9 cellular contexts compared by ENCODE assay signal in the genomic region with DNA sequence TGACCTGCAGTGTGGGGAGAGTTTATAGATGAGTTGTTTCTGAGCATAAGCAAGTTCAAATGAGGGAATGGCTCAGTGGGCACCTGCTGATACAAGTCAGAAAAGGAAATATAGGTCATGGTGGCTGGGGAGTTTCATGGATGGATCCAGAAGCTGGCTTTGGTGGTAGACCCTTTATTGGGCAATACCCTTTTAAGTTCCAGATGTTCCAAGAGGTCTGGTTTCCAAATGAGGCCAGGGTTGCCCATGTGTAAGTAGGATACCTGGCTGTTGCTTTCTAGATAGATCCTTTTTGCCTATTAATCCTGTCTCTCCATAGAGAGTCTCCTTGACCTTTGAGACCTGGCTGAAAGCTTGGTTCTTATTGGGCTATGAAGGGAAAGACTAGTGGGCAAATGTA. TPM values are rescaled to one million over a fixed set of nuclear protein-coding genes. Genes with fewer than 3 reads are reported as not detected.
A peak's percentile ranks its signal among the peaks of the same experiment; 100 is the strongest.
DNase-seq lines count a peak whose midpoint lies in the region; ATAC-seq and TF ChIP-seq lines count a peak whose summit lies in the region.
"Had no signal": no experiment of that assay in that cellular context is flagged by ENCODE, and none has a peak within 500 bp of the region (broad histone marks: within the 10 kb centered on the region; RNA-seq: fewer than 3 reads in every experiment).

No MANE protein-coding gene starts in this region.

- H3K27ac ChIP-seq in right lobe of liver (peak overlapping the region in 1 of 3 donors; percentile 95), thoracic aorta (no peak overlapping the region)

- peak overlapping the region; percentile 98 for H3K4me3 Mint-ChIP-seq in activated T-cell treated with anti-CD3 and anti-CD28 coated beads, Interleukin-2, amount 50 U/mL, for 24 hours
- peak overlapping the region; percentile 98 for H3K4me3 Mint-ChIP-seq in activated T-helper 1 cell treated with anti-CD3 and anti-CD28 coated beads, Interleukin-12 subunit alpha, Interleukin-12 subunit beta, Interleukin-2, Interleukin-4 antibody, amounts not matched to agents 30 ng/mL and 10 ng/mL and 1 ng/mL, durations not matched to agents 14 hours and 24 hours and 36 hours

- DNase-seq in activated T-cell treated with anti-CD3 and anti-CD28 coated beads, Interleukin-2, amount 50 U/mL, for 24 hours: peak; percentile 16
- DNase-seq in activated T-cell treated with anti-CD3 and anti-CD28 coated beads, Interleukin-2, amount 50 U/mL, for 48 hours: no peak
- DNase-seq in activated T-helper 1 cell treated with anti-CD3 and anti-CD28 coated beads, Interleukin-12 subunit alpha, Interleukin-12 subunit beta, Interleukin-2, Interleukin-4 antibody, amounts not matched to agents 30 ng/mL and 10 ng/mL and 1 ng/mL, durations not matched to agents 14 hours and 24 hours and 36 hours (ENCODE audit: low spot score): no peak
- no peak for DNase-seq in right lobe of liver
- DNase-seq in thoracic aorta (ENCODE audit: low spot score): no peak
- no peak for DNase-seq in stimulated activated CD4-positive, alpha-beta T cell treated with anti-CD3 and anti-CD28 coated beads, Interleukin-4, amount 100 ng/mL, for 24 hours

- H3K36me3 ChIP-seq in right lobe of liver (no peaks in the 10 kb centered on the region), thoracic aorta (no peaks in the 10 kb centered on the region)

- peaks cover 75% of the 10 kb centered on the region for H3K4me1 Mint-ChIP-seq in activated T-cell treated with anti-CD3 and anti-CD28 coated beads, Interleukin-2, amount 50 U/mL, for 24 hours (ENCODE audit: low read depth)
- H3K4me1 Mint-ChIP-seq in activated T-helper 1 cell treated with anti-CD3 and anti-CD28 coated beads, Interleukin-12 subunit alpha, Interleukin-12 subunit beta, Interleukin-2, Interleukin-4 antibody, amounts not matched to agents 30 ng/mL and 10 ng/mL and 1 ng/mL, durations not matched to agents 14 hours and 24 hours and 36 hours (ENCODE audit: low read depth): peaks cover 84% of the 10 kb centered on the region

- H3K27ac Mint-ChIP-seq in activated T-cell treated with anti-CD3 and anti-CD28 coated beads, Interleukin-2, amount 50 U/mL, for 24 hours: peak overlapping the region; percentile 93
- H3K27ac Mint-ChIP-seq in activated T-helper 1 cell treated with anti-CD3 and anti-CD28 coated beads, Interleukin-12 subunit alpha, Interleukin-12 subunit beta, Interleukin-2, Interleukin-4 antibody, amounts not matched to agents 30 ng/mL and 10 ng/mL and 1 ng/mL, durations not matched to agents 14 hours and 24 hours and 36 hours: peak overlapping the region; percentile 96

- H3K9me3 Mint-ChIP-seq in activated T-cell treated with anti-CD3 and anti-CD28 coated beads, Interleukin-2, amount 50 U/mL, for 24 hours: no peaks in the 10 kb centered on the region
- H3K9me3 Mint-ChIP-seq in activated T-helper 1 cell treated with anti-CD3 and anti-CD28 coated beads, Interleukin-12 subunit alpha, Interleukin-12 subunit beta, Interleukin-2, Interleukin-4 antibody, amounts not matched to agents 30 ng/mL and 10 ng/mL and 1 ng/mL, durations not matched to agents 14 hours and 24 hours and 36 hours: no peaks in the 10 kb centered on the region

- no peaks in the 10 kb centered on the region for H3K27me3 Mint-ChIP-seq in activated T-cell treated with anti-CD3 and anti-CD28 coated beads, Interleukin-2, amount 50 U/mL, for 24 hours
- no peaks in the 10 kb centered on the region for H3K27me3 Mint-ChIP-seq in activated T-helper 1 cell treated with anti-CD3 and anti-CD28 coated beads, Interleukin-12 subunit alpha, Interleukin-12 subunit beta, Interleukin-2, Interleukin-4 antibody, amounts not matched to agents 30 ng/mL and 10 ng/mL and 1 ng/mL, durations not matched to agents 14 hours and 24 hours and 36 hours (ENCODE audit: insufficient read depth)

- H3K9me3 ChIP-seq in right lobe of liver: no peaks in the 10 kb centered on the region
- H3K9me3 ChIP-seq in thoracic aorta: no peaks in the 10 kb centered on the region

- peaks cover 39% of the 10 kb centered on the region for H3K36me3 Mint-ChIP-seq in activated T-cell treated with anti-CD3 and anti-CD28 coated beads, Interleukin-2, amount 50 U/mL, for 24 hours (ENCODE audit: low read depth)
- H3K36me3 Mint-ChIP-seq in activated T-helper 1 cell treated with anti-CD3 and anti-CD28 coated beads, Interleukin-12 subunit alpha, Interleukin-12 subunit beta, Interleukin-2, Interleukin-4 antibody, amounts not matched to agents 30 ng/mL and 10 ng/mL and 1 ng/mL, durations not matched to agents 14 hours and 24 hours and 36 hours (ENCODE audit: low read depth): peaks cover 8% of the 10 kb centered on the region

- intact Hi-C loops in activated T-helper 1 cell treated with anti-CD3 and anti-CD28 coated beads, Interleukin-12 subunit alpha, Interleukin-12 subunit beta, Interleukin-2, Interleukin-4 antibody, amounts not matched to agents 30 ng/mL and 10 ng/mL and 1 ng/mL, durations not matched to agents 14 hours and 24 hours and 36 hours (cut with micrococcal nuclease): no loop called here
- intact Hi-C loops in right lobe of liver (cut with DNase I): loop anchor here (10.0 kb wide), 2 partner anchors 77 to 217 kb away; no protein-coding TSS in a partner anchor

- H3K4me3 ChIP-seq in right lobe of liver (peak overlapping the region in 2 of 3 donors; percentile 74 to 89), thoracic aorta (peak overlapping the region; percentile 99)

- TF ChIP-seq CTCF in right lobe of liver (IDR thresholded peaks at IDR 0.05) (no peak), thoracic aorta (IDR thresholded peaks at IDR 0.05) (no peak)

- H3K4me1 ChIP-seq in right lobe of liver (peaks cover 0 to 57% (median 20%) of the 10 kb centered on the region in 4 donors), thoracic aorta (ENCODE audit: control insufficient read depth in 1 of 2, low read depth in 2 of 2) (peaks cover 51 to 55% of the 10 kb centered on the region in 2 donors)

- H3K27me3 ChIP-seq in right lobe of liver: no peaks in the 10 kb centered on the region
- H3K27me3 ChIP-seq in thoracic aorta (replicated peaks; ENCODE audit: insufficient read depth): no peaks in the 10 kb centered on the region

- ATAC-seq in right lobe of liver: no peak
- no peak for ATAC-seq in thoracic aorta (ENCODE audit: insufficient number of reproducible peaks, low FRiP score, low read depth)
- ATAC-seq in HG02678 (IDR thresholded peaks at IDR 0.05; ENCODE audit: unreplicated experiment): no peak
- ATAC-seq in GM21529 (IDR thresholded peaks at IDR 0.05; ENCODE audit: unreplicated experiment): no peak
- ATAC-seq: left lobe of liver had no signal

- TF ChIP-seq POLR2A in right lobe of liver (IDR thresholded peaks at IDR 0.05): no peak

RNA-seq across cellular contexts. Expression of a gene that starts 2.2 kb away (rescaled TPM):
- total RNA-seq in activated T-helper 1 cell treated with anti-CD3 and anti-CD28 coated beads, Interleukin-12 subunit alpha, Interleukin-12 subunit beta, Interleukin-2, Interleukin-4 antibody, amounts not matched to agents 30 ng/mL and 10 ng/mL and 1 ng/mL, durations not matched to agents 14 hours and 24 hours and 36 hours: 61.7 and 68.0 TPM in 2 replicates
- total RNA-seq in right lobe of liver (10 to 100 TPM; 36.4 to 48.0 (median 40.5) TPM), thoracic aorta (10 to 100 TPM; 53.8 to 63.0 TPM)

RNA-seq across cellular contexts. Expression of a gene that starts 16.9 kb away (rescaled TPM):
- total RNA-seq in activated T-helper 1 cell treated with anti-CD3 and anti-CD28 coated beads, Interleukin-12 subunit alpha, Interleukin-12 subunit beta, Interleukin-2, Interleukin-4 antibody, amounts not matched to agents 30 ng/mL and 10 ng/mL and 1 ng/mL, durations not matched to agents 14 hours and 24 hours and 36 hours: 170 and 179 TPM in 2 replicates
- total RNA-seq in right lobe of liver (10 to 100 TPM; 13.9 to 31.5 (median 22.0) TPM), thoracic aorta (10 to 100 TPM; 49.4 to 69.7 TPM)

RNA-seq across cellular contexts. Expression of a gene that starts 49.3 kb away (rescaled TPM):
- total RNA-seq in activated T-helper 1 cell treated with anti-CD3 and anti-CD28 coated beads, Interleukin-12 subunit alpha, Interleukin-12 subunit beta, Interleukin-2, Interleukin-4 antibody, amounts not matched to agents 30 ng/mL and 10 ng/mL and 1 ng/mL, durations not matched to agents 14 hours and 24 hours and 36 hours: 29.8 and 30.1 TPM in 2 replicates
- total RNA-seq in right lobe of liver: 10 to 100 TPM; 14.8 to 26.8 (median 17.9) TPM
- 10 to 100 TPM in 1 of 2 donors, 1 to 10 TPM in 1; 4.4 to 22.5 TPM for total RNA-seq in thoracic aorta
